ENCODE assay signal across 17 cellular contexts in the genomic region with DNA sequence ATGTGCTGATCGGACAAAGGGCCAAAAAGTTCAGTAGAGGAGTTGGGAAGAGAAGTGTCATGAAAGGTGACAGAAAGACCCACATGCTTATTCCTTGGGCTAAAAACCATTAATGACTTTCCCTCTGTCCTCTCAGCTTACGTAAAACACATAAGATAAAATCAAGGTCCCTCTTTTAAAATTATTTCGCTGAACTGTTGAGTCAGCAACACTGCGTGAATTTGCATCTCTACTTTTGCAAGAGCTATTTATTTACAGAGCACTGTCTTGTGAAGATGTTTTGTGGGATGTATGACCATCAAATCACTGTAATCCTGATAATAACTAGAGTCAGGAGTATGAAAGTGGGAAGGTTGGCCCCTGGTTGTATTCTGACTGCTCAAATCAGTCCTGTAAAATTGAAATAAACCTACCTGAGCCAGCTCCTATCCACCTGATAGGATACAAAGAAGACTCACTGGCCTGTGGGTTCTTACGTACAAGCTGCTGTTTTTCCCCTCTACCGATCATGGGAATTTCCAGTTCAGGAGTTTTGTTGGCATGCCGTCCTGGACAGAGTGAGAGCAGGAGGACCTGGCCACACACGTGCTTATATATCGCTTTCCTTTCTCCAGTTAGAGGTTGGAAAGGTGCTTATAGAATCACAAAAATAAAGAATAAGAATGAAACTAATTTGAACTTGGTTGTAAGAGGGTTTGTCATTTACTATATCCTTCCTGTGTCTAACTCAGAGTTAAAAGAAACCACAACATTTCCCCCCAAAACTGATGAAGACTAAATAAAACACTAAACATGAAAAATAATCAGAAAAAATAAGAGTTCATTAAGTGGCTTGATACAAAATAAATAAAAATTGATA. TPM values are rescaled to one million over a fixed set of nuclear protein-coding genes. Genes with fewer than 3 reads are reported as not detected.
DNase-seq lines count a peak whose midpoint lies in the region; ATAC-seq, FAIRE-seq and TF ChIP-seq lines count a peak whose summit lies in the region.
"Had no signal": no experiment of that assay in that cellular context is flagged by ENCODE, and none has a peak within 500 bp of the region (broad histone marks: within the 10 kb centered on the region; RNA-seq: fewer than 3 reads in every experiment).

No MANE protein-coding gene starts in this region.

- no peak for TF ChIP-seq RAD21 in GM12878 (IDR thresholded peaks at IDR 0.05; ENCODE audit: insufficient read depth, low read depth, low read length)

- peaks cover 48% of the 10 kb centered on the region for H3K4me1 Mint-ChIP-seq in activated T-cell treated with anti-CD3 and anti-CD28 coated beads, Interleukin-2, amount 50 U/mL, for 24 hours (ENCODE audit: low read depth)
- H3K4me1 Mint-ChIP-seq in GM23338: no peaks in the 10 kb centered on the region
- peaks cover 7% of the 10 kb centered on the region for H3K4me1 Mint-ChIP-seq in nephron progenitor cell

- peak overlapping the region; percentile 68 for H3K4me3 Mint-ChIP-seq in activated T-cell treated with anti-CD3 and anti-CD28 coated beads, Interleukin-2, amount 50 U/mL, for 24 hours
- H3K4me3 Mint-ChIP-seq in GM23338 (no peak overlapping the region), nephron progenitor cell (no peak overlapping the region)

- no peak for DNase-seq in activated T-cell treated with anti-CD3 and anti-CD28 coated beads, Interleukin-2, amount 50 U/mL, for 24 hours
- DNase-seq in activated T-cell treated with anti-CD3 and anti-CD28 coated beads for 4 hours: no peak
- DNase-seq in GM23338 (ENCODE audit: low spot score): no peak
- no peak for DNase-seq in GM12878 (ENCODE audit: low read depth, low spot score)
- DNase-seq in nephron progenitor cell: no peak
- DNase-seq in pons (ENCODE audit: low spot score): no peak
- DNase-seq in HuH-7 (ENCODE audit: low spot score): no peak
- DNase-seq: cortex of kidney, HCEC 1CT, NCI-H446 had no signal

- ATAC-seq in GM23338: no peak
- no peak for ATAC-seq in GM12878
- no peak for ATAC-seq in HG03354 (IDR thresholded peaks at IDR 0.05; ENCODE audit: poor library complexity, severe bottlenecking, unreplicated experiment)

- peaks cover 6% of the 10 kb centered on the region for H3K9me3 Mint-ChIP-seq in activated T-cell treated with anti-CD3 and anti-CD28 coated beads, Interleukin-2, amount 50 U/mL, for 24 hours
- H3K9me3 Mint-ChIP-seq in GM23338 (no peaks in the 10 kb centered on the region), nephron progenitor cell (peaks cover 6% of the 10 kb centered on the region)

- FAIRE-seq in GM12878 (lab: Jason Lieb, UNC): no peak
- FAIRE-seq: frontal cortex, G401.6 had no signal

- no peaks in the 10 kb centered on the region; the same call in 2 of the 3 replicates for H3K9me3 ChIP-seq in GM12878 (replicated peaks; ENCODE audit: control insufficient read depth, insufficient read depth, low read length)

- H3K36me3 ChIP-seq in GM23338 (ENCODE audit: insufficient read depth) (no peaks in the 10 kb centered on the region), GM12878 (ENCODE audit: control insufficient read depth in 2 of 2, insufficient read depth in 2 of 2, low read length in 1 of 2) (no peaks in the 10 kb centered on the region)

- H3K4me1 ChIP-seq in GM23338 (ENCODE audit: insufficient read depth): no peaks in the 10 kb centered on the region
- no peaks in the 10 kb centered on the region; the same call in 1 of the 2 replicates for H3K4me1 ChIP-seq in GM12878 (ENCODE audit: control insufficient read depth, insufficient read depth, low read length)

- BruUV-seq in GM12878 (replicated peaks; lab: Mats Ljungman, UMichigan): no TSS peak

- TF ChIP-seq POLR2A in GM12878 (IDR thresholded peaks at IDR 0.05; ENCODE audit: low read depth, low read length): no peak

- TF ChIP-seq EP300 in GM12878 (IDR thresholded peaks at IDR 0.05; ENCODE audit: borderline replicate concordance in 1 of 2, control insufficient read depth in 1 of 2, low read depth in 2 of 2, low read length in 2 of 2): no peak

- H3F3A ChIP-seq in GM23338 (replicated peaks; ENCODE audit: low read depth): no peaks in the 10 kb centered on the region

- H3K9me2 ChIP-seq in GM23338 (ENCODE audit: insufficient read depth): peaks cover 8% of the 10 kb centered on the region

- H3K36me3 Mint-ChIP-seq in activated T-cell treated with anti-CD3 and anti-CD28 coated beads, Interleukin-2, amount 50 U/mL, for 24 hours (ENCODE audit: low read depth): no peaks in the 10 kb centered on the region
- H3K36me3 Mint-ChIP-seq in GM23338 (ENCODE audit: low read depth) (no peaks in the 10 kb centered on the region), nephron progenitor cell (ENCODE audit: low read depth) (no peaks in the 10 kb centered on the region)

- POLR2A ChIA-PET in GM12878 (lab: Charles Lee): interaction anchor here (0.9 kb wide), 1 partner anchor 43 kb away, joined by 4 read pairs; the partner anchor contains the start of gene IFNG-AS1

- intact Hi-C loops in GM12878 (cut with micrococcal nuclease; ENCODE audit: unreplicated experiment): no loop called here

- WGBS in GM12878 (ENCODE audit: insufficient coverage, insufficient replicate concordance, low lambda C conversion rate, missing lambda C conversion rate): 50% methylated on average over 9 of the region's 9 CpGs

- H3K4me3 ChIP-seq in GM23338: no peak overlapping the region
- H3K4me3 ChIP-seq in GM12878: no peak overlapping the region

- H3K79me2 ChIP-seq in GM23338 (replicated peaks; ENCODE audit: insufficient read depth): no peaks in the 10 kb centered on the region
- no peaks in the 10 kb centered on the region for H3K79me2 ChIP-seq in GM12878 (ENCODE audit: control insufficient read depth, insufficient read depth, low read length)

- H3K27me3 ChIP-seq in GM23338 (ENCODE audit: insufficient read depth): no peaks in the 10 kb centered on the region
- H3K27me3 ChIP-seq in GM12878 (replicated peaks in 1 of 2; ENCODE audit: control insufficient read depth in 2 of 2, insufficient read depth in 2 of 2, low read length in 1 of 2): no peaks in the 10 kb centered on the region

- H3K27ac Mint-ChIP-seq in activated T-cell treated with anti-CD3 and anti-CD28 coated beads, Interleukin-2, amount 50 U/mL, for 24 hours: peak overlapping the region; percentile 85
- no peak overlapping the region for H3K27ac Mint-ChIP-seq in GM23338
- H3K27ac Mint-ChIP-seq in nephron progenitor cell: peak overlapping the region; percentile 70

- SMC1A ChIA-PET in GM12878 (lab: Charles Lee; ENCODE audit: uncharacterized antibody, unreplicated experiment): interaction anchor here (0.8 to 1.2 kb wide), 6 partner anchors 9 to 126 kb away, joined by 3 to 5 read pairs (median 3); partner anchors contain the start of gene IFNG-AS1

- H3K27ac ChIP-seq in GM23338 (ENCODE audit: low read depth) (no peak overlapping the region), GM12878 (ENCODE audit: control insufficient read depth, insufficient read depth) (no peak overlapping the region)

- no peak overlapping the region for H3K9ac ChIP-seq in GM12878 (ENCODE audit: control insufficient read depth, insufficient read depth, low read length)

- H3K27me3 Mint-ChIP-seq in activated T-cell treated with anti-CD3 and anti-CD28 coated beads, Interleukin-2, amount 50 U/mL, for 24 hours: no peaks in the 10 kb centered on the region
- H3K27me3 Mint-ChIP-seq in GM23338 (ENCODE audit: insufficient read depth, low read depth, poor library complexity) (no peaks in the 10 kb centered on the region), nephron progenitor cell (ENCODE audit: low read depth, poor library complexity) (no peaks in the 10 kb centered on the region)

- H2AFZ ChIP-seq in GM23338 (peak overlapping the region; percentile 72; the same call in 1 of the 2 replicates), GM12878 (ENCODE audit: control insufficient read depth, low read depth, low read length) (no peak overlapping the region; the same call in 1 of the 2 replicates)

- CTCF ChIA-PET in GM12878 (lab: Yijun Ruan, JAX): interaction anchor here (1.3 kb wide), 1 partner anchor 8 kb away, joined by 11 read pairs; no protein-coding TSS in a partner anchor

- H4K20me1 ChIP-seq in GM23338 (replicated peaks; ENCODE audit: insufficient read depth): no peaks in the 10 kb centered on the region
- H4K20me1 ChIP-seq in GM12878 (ENCODE audit: control insufficient read depth, insufficient read depth): no peaks in the 10 kb centered on the region; the same call in 1 of the 2 replicates

- in situ Hi-C loops in GM12878 (cut with MboI): no loop called here

- H3K4me2 ChIP-seq in GM23338 (no peak overlapping the region), GM12878 (ENCODE audit: control insufficient read depth, insufficient read depth) (peak overlapping the region; percentile 42)

- TF ChIP-seq CTCF in GM23338 (conservative IDR thresholded peaks at IDR 0.05; ENCODE audit: low read depth in 2 of 2) (no peak), GM12878 (IDR thresholded peaks at IDR 0.05 in 2 of 3, conservative IDR thresholded peaks at IDR 0.05 in 1 of 3; ENCODE audit: control insufficient read depth in 2 of 3, extremely low read depth in 1 of 3, insufficient read depth in 1 of 3, low read depth in 3 of 3, low read length in 3 of 3) (no peak), nephron progenitor cell (IDR thresholded peaks at IDR 0.05) (no peak)

- RAD21 ChIA-PET in GM12878 (lab: Charles Lee; ENCODE audit: unreplicated experiment): no interaction called here

TF ChIP-seq in GM23338, 12 proteins besides CTCF, POLR2A, EP300 and RAD21 (continues in another document):
- TF ChIP-seq CREB1 (CRISPR knock-in tag; IDR thresholded peaks at IDR 0.05; ENCODE audit: low read depth): no peak
- TF ChIP-seq ZNF114 (CRISPR knock-in tag; IDR thresholded peaks at IDR 0.05): no peak

TF ChIP-seq in GM12878, 131 proteins besides CTCF, POLR2A, EP300 and RAD21 (continues in another document):
- no peak for TF ChIP-seq ZNF622 (IDR thresholded peaks at IDR 0.05)

RNA-seq across cellular contexts. Expression of gene IFNG-AS1, which starts 42.9 kb away (rescaled TPM):
- total RNA-seq in GM23338 (2014; rRNA removed; shearing (Covaris generic)): not detected in 2 replicates
- polyA plus RNA-seq in GM23338 (2016; fragmentation: Nextera tagmentation; extraction: Ambion mirVana): not detected in 2 replicates
- total RNA-seq in GM12878 (2013; cell fraction: nucleolus; rRNA removed): 15.2 and 17.2 TPM in 2 replicates
- 1.1 and 1.3 TPM in 2 replicates for total RNA-seq in GM12878 (2014; rRNA removed)
- total RNA-seq in GM12878 (2014; rRNA removed; fragmentation: Illumina TruSeq; extraction: Trizol): 1.9 and 2.5 TPM in 2 replicates
- total RNA-seq in GM12878 (2021): 1.1 and 1.3 TPM in 2 replicates
- polyA plus RNA-seq in GM12878 (2011; ENCODE audit: low read depth): 1.5 TPM
- 1.9 and 3.0 TPM in 2 replicates for polyA plus RNA-seq in GM12878 (2011; rRNA removed)
- polyA plus RNA-seq in GM12878 (2011; cell fraction: cytosol; rRNA removed): 0.50 and 0.75 TPM in 2 replicates
- 2.1 and 3.7 TPM in 2 replicates for polyA plus RNA-seq in GM12878 (2011; cell fraction: nucleus; rRNA removed)
- 2.2 and 2.8 TPM in 2 replicates for polyA plus RNA-seq in GM12878 (2012)
- polyA plus RNA-seq in GM12878 (2014; fragmentation: Illumina TruSeq; extraction: Trizol): 1.6 and 2.1 TPM in 2 replicates
- polyA plus RNA-seq in GM12878 (2014; fragmentation: Nextera tagmentation; extraction: Ambion mirVana): 1 to 10 TPM; 1.4 to 1.8 TPM
- 0.72 and 1.0 TPM in 2 replicates for polyA plus RNA-seq in GM12878 (2014; rRNA removed)
- polyA plus RNA-seq in GM12878 (2016; fragmentation: Nextera tagmentation; extraction: Ambion mirVana): under 1 TPM; 0.40 to 0.89 TPM
- polyA minus RNA-seq in GM12878 (2011; rRNA and poly(A)+ RNA removed): 1.5 and 2.4 TPM in 2 replicates
- 0.62 and 1.7 TPM in 2 replicates for polyA minus RNA-seq in GM12878 (2011; cell fraction: cytosol; rRNA and poly(A)+ RNA removed)
- polyA minus RNA-seq in GM12878 (2011; cell fraction: nucleus; rRNA and poly(A)+ RNA removed): 3.0 and 4.5 TPM in 2 replicates
- total RNA-seq: astrocyte, frontal cortex, HT1080, M059J had no signal
- polyA plus RNA-seq: AG04450 had no signal
